ENCODE assay signal across 1 cellular context in genomic region chr14:103118663-103119404, GRCh38.
TF ChIP-seq lines count a peak whose summit lies in the region.

No MANE protein-coding gene starts in this region.

TF ChIP-seq in K562, 482 proteins besides CTCF, POLR2A, EP300 and RAD21 (continued from another document and continues in another):
- no peak for TF ChIP-seq ARID3A (IDR thresholded peaks at IDR 0.05; ENCODE audit: borderline replicate concordance, low read depth, low read length)
- TF ChIP-seq EP400 (IDR thresholded peaks at IDR 0.05): peak; percentile 17; the same call in 1 of the 2 replicates
- 0 out of 2 replicates have a peak, but pooled peaks have one; percentile 19 for TF ChIP-seq SMAD4 (CRISPR knock-in tag; conservative IDR thresholded peaks at IDR 0.05)
- TF ChIP-seq, protein P1, sequence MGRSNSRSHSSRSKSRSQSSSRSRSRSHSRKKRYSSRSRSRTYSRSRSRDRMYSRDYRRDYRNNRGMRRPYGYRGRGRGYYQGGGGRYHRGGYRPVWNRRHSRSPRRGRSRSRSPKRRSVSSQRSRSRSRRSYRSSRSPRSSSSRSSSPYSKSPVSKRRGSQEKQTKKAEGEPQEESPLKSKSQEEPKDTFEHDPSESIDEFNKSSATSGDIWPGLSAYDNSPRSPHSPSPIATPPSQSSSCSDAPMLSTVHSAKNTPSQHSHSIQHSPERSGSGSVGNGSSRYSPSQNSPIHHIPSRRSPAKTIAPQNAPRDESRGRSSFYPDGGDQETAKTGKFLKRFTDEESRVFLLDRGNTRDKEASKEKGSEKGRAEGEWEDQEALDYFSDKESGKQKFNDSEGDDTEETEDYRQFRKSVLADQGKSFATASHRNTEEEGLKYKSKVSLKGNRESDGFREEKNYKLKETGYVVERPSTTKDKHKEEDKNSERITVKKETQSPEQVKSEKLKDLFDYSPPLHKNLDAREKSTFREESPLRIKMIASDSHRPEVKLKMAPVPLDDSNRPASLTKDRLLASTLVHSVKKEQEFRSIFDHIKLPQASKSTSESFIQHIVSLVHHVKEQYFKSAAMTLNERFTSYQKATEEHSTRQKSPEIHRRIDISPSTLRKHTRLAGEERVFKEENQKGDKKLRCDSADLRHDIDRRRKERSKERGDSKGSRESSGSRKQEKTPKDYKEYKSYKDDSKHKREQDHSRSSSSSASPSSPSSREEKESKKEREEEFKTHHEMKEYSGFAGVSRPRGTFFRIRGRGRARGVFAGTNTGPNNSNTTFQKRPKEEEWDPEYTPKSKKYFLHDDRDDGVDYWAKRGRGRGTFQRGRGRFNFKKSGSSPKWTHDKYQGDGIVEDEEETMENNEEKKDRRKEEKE (IDR thresholded peaks at IDR 0.05; ENCODE audit: borderline replicate concordance in 1 of 2, control insufficient read depth in 1 of 2, low read depth in 2 of 2, low read length in 1 of 2): no peak
- no peak for TF ChIP-seq FOXA1 (IDR thresholded peaks at IDR 0.05; ENCODE audit: borderline replicate concordance)
- TF ChIP-seq HMGN3 (IDR thresholded peaks at IDR 0.05; ENCODE audit: borderline replicate concordance, extremely low read depth, insufficient read length, low read depth, low read length): peak; percentile 60
- TF ChIP-seq HIVEP1 (CRISPR knock-in tag; IDR thresholded peaks at IDR 0.05): no peak
- TF ChIP-seq PTBP1 (IDR thresholded peaks at IDR 0.05; ENCODE audit: low read depth, low read length): no peak
- no peak for TF ChIP-seq TGIF2 (CRISPR knock-in tag; IDR thresholded peaks at IDR 0.05)
- no peak for TF ChIP-seq ZNF696 (CRISPR knock-in tag; conservative IDR thresholded peaks at IDR 0.05)
- no peak for TF ChIP-seq ZNF143 (CRISPR knock-in tag; IDR thresholded peaks at IDR 0.05)
- no peak for TF ChIP-seq ZNF277 (CRISPR knock-in tag; IDR thresholded peaks at IDR 0.05; ENCODE audit: borderline replicate concordance)
- TF ChIP-seq ZNF347 (CRISPR knock-in tag; IDR thresholded peaks at IDR 0.05; ENCODE audit: low read depth): no peak
- TF ChIP-seq ZC3H4 (CRISPR knock-in tag; IDR thresholded peaks at IDR 0.05; ENCODE audit: borderline replicate concordance): no peak
- no peak for TF ChIP-seq ETS2 (tag; IDR thresholded peaks at IDR 0.05; ENCODE audit: borderline replicate concordance, poor library complexity, severe bottlenecking)
- TF ChIP-seq ZNF121 (CRISPR knock-in tag; conservative IDR thresholded peaks at IDR 0.05): no peak
- no peak; the same call in 1 of the 2 replicates for TF ChIP-seq BACH1 (tag; IDR thresholded peaks at IDR 0.05)
- TF ChIP-seq FOXJ2 (tag; IDR thresholded peaks at IDR 0.05): no peak
- no peak for TF ChIP-seq NR3C1 (CRISPR knock-in tag; IDR thresholded peaks at IDR 0.05)
- no peak for TF ChIP-seq WHSC1 (IDR thresholded peaks at IDR 0.05; ENCODE audit: low read length)
- TF ChIP-seq KLF1 (tag; IDR thresholded peaks at IDR 0.05): no peak
- TF ChIP-seq MCM7 (IDR thresholded peaks at IDR 0.05): no peak
- no peak for TF ChIP-seq PHF21A (IDR thresholded peaks at IDR 0.05; ENCODE audit: borderline replicate concordance, low read depth)
- TF ChIP-seq HCFC1 (IDR thresholded peaks at IDR 0.05; ENCODE audit: low read depth, low read length): no peak
- TF ChIP-seq ZBTB11 (CRISPR knock-in tag; IDR thresholded peaks at IDR 0.05): no peak
- no peak for TF ChIP-seq CUX1 (CRISPR knock-in tag; IDR thresholded peaks at IDR 0.05)
- no peak for TF ChIP-seq GATAD2B (IDR thresholded peaks at IDR 0.05; ENCODE audit: borderline replicate concordance)
- TF ChIP-seq SUPT5H (IDR thresholded peaks at IDR 0.05): no peak
- no peak for TF ChIP-seq HOXB6 (CRISPR knock-in tag; IDR thresholded peaks at IDR 0.05; ENCODE audit: borderline replicate concordance)
- no peak for TF ChIP-seq TEAD1 (CRISPR knock-in tag; IDR thresholded peaks at IDR 0.05)
- TF ChIP-seq ZSCAN32 (CRISPR knock-in tag; IDR thresholded peaks at IDR 0.05): no peak
- no peak for TF ChIP-seq ZNF589 (CRISPR knock-in tag; IDR thresholded peaks at IDR 0.05; ENCODE audit: low read depth)
- TF ChIP-seq RBBP5 (IDR thresholded peaks at IDR 0.05; ENCODE audit: borderline replicate concordance, insufficient read depth, low read length, poor library complexity, severe bottlenecking): peak; percentile 65
- TF ChIP-seq MXD1 (CRISPR knock-in tag; IDR thresholded peaks at IDR 0.05; ENCODE audit: borderline replicate concordance, poor library complexity, severe bottlenecking): no peak
- TF ChIP-seq IFI16 (CRISPR knock-in tag; IDR thresholded peaks at IDR 0.05): no peak
- no peak for TF ChIP-seq POLR2H (tag; IDR thresholded peaks at IDR 0.05; ENCODE audit: low read depth)
- TF ChIP-seq TCFL5 (CRISPR knock-in tag; conservative IDR thresholded peaks at IDR 0.05): no peak
- TF ChIP-seq ZNF282 (CRISPR knock-in tag; IDR thresholded peaks at IDR 0.05): no peak
- no peak for TF ChIP-seq MEIS2 (IDR thresholded peaks at IDR 0.05; ENCODE audit: partially characterized antibody)
- TF ChIP-seq ZZZ3 (IDR thresholded peaks at IDR 0.05): no peak
- TF ChIP-seq ETV5 (CRISPR knock-in tag; IDR thresholded peaks at IDR 0.05; ENCODE audit: low read depth): no peak
- TF ChIP-seq GTF3C2 (IDR thresholded peaks at IDR 0.05; ENCODE audit: borderline replicate concordance, extremely low read depth, insufficient read length): no peak
- no peak for TF ChIP-seq SMC3 (conservative IDR thresholded peaks at IDR 0.05; ENCODE audit: insufficient read depth, low read depth, low read length)
- TF ChIP-seq ZNF511 (CRISPR knock-in tag; IDR thresholded peaks at IDR 0.05): no peak
- TF ChIP-seq TCF7L2 (IDR thresholded peaks at IDR 0.05; ENCODE audit: low read depth, low read length): no peak
